In genomic region chr11:98107736-98108135, GRCh38 we compare ENCODE assay signal across 20 cellular contexts.
A peak's percentile ranks its signal among the peaks of the same experiment; 100 is the strongest.
DNase-seq lines count a peak whose midpoint lies in the region.
"Had no signal": no experiment of that assay in that cellular context is flagged by ENCODE, and none has a peak within 500 bp of the region (broad histone marks: within the 10 kb centered on the region; RNA-seq: fewer than 3 reads in every experiment).

No MANE protein-coding gene starts in this region.

- H3K18ac ChIP-seq in neuronal stem cell (ENCODE audit: low read length) = no peak overlapping the region

- H2BK120ac ChIP-seq in neuronal stem cell (ENCODE audit: low read depth, low read length) = no peak overlapping the region

- H3K27me3 ChIP-seq in neuronal stem cell (ENCODE audit: control insufficient read depth in 3 of 3, insufficient read depth in 3 of 3, low read depth in 1 of 3, low read length in 3 of 3) = no peaks in the 10 kb centered on the region
- H3K27me3 ChIP-seq: BLaER1 treated with 17β-estradiol and CSF1 and Interleukin-3, amounts not matched to agents 10 nM and 100 nM; hepatocyte; testis had no signal

- H3K4me1 ChIP-seq in neuronal stem cell (ENCODE audit: control insufficient read depth in 2 of 2, insufficient read depth in 1 of 2, low read depth in 1 of 2, low read length in 2 of 2) = no peaks in the 10 kb centered on the region
- H3K4me1 ChIP-seq: BLaER1 treated with 17β-estradiol and CSF1 and Interleukin-3, amounts not matched to agents 10 nM and 100 nM; psoas muscle; testis had no signal

- no peak overlapping the region for H2BK15ac ChIP-seq in neuronal stem cell (ENCODE audit: low read length)

- no peaks in the 10 kb centered on the region for H3K36me3 ChIP-seq in neuronal stem cell (replicated peaks in 1 of 2; ENCODE audit: control insufficient read depth in 2 of 2, insufficient read depth in 2 of 2, low read length in 2 of 2)
- H3K36me3 ChIP-seq: BLaER1 treated with 17β-estradiol and CSF1 and Interleukin-3, amounts not matched to agents 10 nM and 100 nM had no signal

- no peak overlapping the region for H3K4me3 ChIP-seq in neuronal stem cell (ENCODE audit: low read length in 2 of 2)
- H3K4me3 ChIP-seq: BLaER1 treated with 17β-estradiol and CSF1 and Interleukin-3, amounts not matched to agents 10 nM and 100 nM; hepatocyte; psoas muscle; testis had no signal

- no peak overlapping the region for H2BK12ac ChIP-seq in neuronal stem cell (ENCODE audit: low read length)

- H3K79me1 ChIP-seq in neuronal stem cell (ENCODE audit: low read depth, low read length) = no peaks in the 10 kb centered on the region

- no peak overlapping the region for H2BK5ac ChIP-seq in neuronal stem cell (ENCODE audit: low read length)

- H3K23ac ChIP-seq in neuronal stem cell (ENCODE audit: low read depth, low read length, poor library complexity) = no peak overlapping the region

- H4K91ac ChIP-seq in neuronal stem cell (ENCODE audit: low read depth, low read length, poor library complexity) = no peak overlapping the region

- no peaks in the 10 kb centered on the region for H3K9me3 ChIP-seq in neuronal stem cell (replicated peaks in 1 of 2; ENCODE audit: control insufficient read depth in 2 of 2, insufficient read depth in 1 of 2, low read depth in 1 of 2, low read length in 2 of 2)
- H3K9me3 ChIP-seq: BLaER1 treated with 17β-estradiol and CSF1 and Interleukin-3, amounts not matched to agents 10 nM and 100 nM; psoas muscle; testis had no signal

- H2AK5ac ChIP-seq in neuronal stem cell (ENCODE audit: low read depth, low read length) = no peak overlapping the region

- H3K14ac ChIP-seq in neuronal stem cell (ENCODE audit: low read length) = no peak overlapping the region

- no CpG with 5 or more reads among the region's 2 CpGs for whole genome bisulfite sequencing in neuronal stem cell (ENCODE audit: extremely low coverage in 2 of 2, insufficient read length in 2 of 2, insufficient replicate concordance in 1 of 2), 2 donors

- no peak overlapping the region for H2AFZ ChIP-seq in neuronal stem cell (ENCODE audit: low read length)
- H2AFZ ChIP-seq: hepatocyte had no signal

- DNase-seq in NCI-H82 (lab: John Stamatoyannopoulos, UW) (peak; percentile 32), NCI-H82 treated with DMSO at 0.1 percent for 48 hours (lab: John Stamatoyannopoulos, UW; ENCODE audit: unreplicated experiment) (no peak), NCI-H2196 treated with DMSO at 0.1 percent for 48 hours (lab: John Stamatoyannopoulos, UW; ENCODE audit: unreplicated experiment) (peak; percentile 9), SK-N-DZ (ENCODE audit: low spot score) (peak; percentile 0), superior temporal gyrus (ENCODE audit: extremely low spot score) (peak; percentile 38), neuronal stem cell (ENCODE audit: low spot score) (no peak), NCI-H128 (lab: John Stamatoyannopoulos, UW; ENCODE audit: unreplicated experiment) (no peak)
- DNase-seq in stimulated activated CD4-positive, alpha-beta T cell treated with anti-CD3 and anti-CD28 coated beads, Interleukin-4, amount 100 ng/mL, for 24 hours = no peak
- DNase-seq: 8988T; activated CD4-positive, alpha-beta T cell treated with anti-CD3 and anti-CD28 coated beads, Interleukin-2, amount 50 U/mL, for 4 hours; activated naive CD4-positive, alpha-beta T cell treated with anti-CD3 and anti-CD28 coated beads, Interleukin-2, amount 10 ng/mL, durations not matched to agents 7 days and 5 days; activated T-cell treated with anti-CD3 and anti-CD28 coated beads for 4 hours; naive thymus-derived CD8-positive, alpha-beta T cell; NCI-H1436 treated with DMSO at 0.1 percent for 48 hours; psoas muscle; RPMI8226; testis had no signal

- H3K27ac ChIP-seq in neuronal stem cell (replicated peaks; ENCODE audit: low read length) = no peak overlapping the region
- H3K27ac ChIP-seq: BLaER1 treated with 17β-estradiol and CSF1 and Interleukin-3, amounts not matched to agents 10 nM and 100 nM; hepatocyte; psoas muscle; testis; VCaP had no signal

- H3K4me2 ChIP-seq in neuronal stem cell (ENCODE audit: insufficient read depth, low read length, poor library complexity, severe bottlenecking) = no peak overlapping the region
- H3K4me2 ChIP-seq: BLaER1 treated with 17β-estradiol and CSF1 and Interleukin-3, amounts not matched to agents 10 nM and 100 nM; hepatocyte had no signal

- H3K4ac ChIP-seq in neuronal stem cell (ENCODE audit: low read length) = no peak overlapping the region

- H4K8ac ChIP-seq in neuronal stem cell (ENCODE audit: low read depth, low read length) = no peak overlapping the region

- no peak overlapping the region for H3K9ac ChIP-seq in neuronal stem cell (ENCODE audit: low read depth, low read length, poor library complexity)
- H3K9ac ChIP-seq: BLaER1 treated with 17β-estradiol and CSF1 and Interleukin-3, amounts not matched to agents 10 nM and 100 nM had no signal

Comparison
In these comparisons a context has a peak if more than half of its experiments do, and no peak if none do; other contexts are left out.
1. DNase-seq: peak in NCI-H82 (single experiment), NCI-H2196 treated with DMSO at 0.1 percent for 48 hours (single experiment), SK-N-DZ (single experiment) and superior temporal gyrus (single experiment); none in NCI-H82 treated with DMSO at 0.1 percent for 48 hours (single experiment), neuronal stem cell (single experiment), stimulated activated CD4-positive, alpha-beta T cell treated with anti-CD3 and anti-CD28 coated beads, Interleukin-4, amount 100 ng/mL, for 24 hours (single experiment) and NCI-H128 (single experiment).